Comparison of ENCODE assay signal across 10 cellular contexts in the genomic region with DNA sequence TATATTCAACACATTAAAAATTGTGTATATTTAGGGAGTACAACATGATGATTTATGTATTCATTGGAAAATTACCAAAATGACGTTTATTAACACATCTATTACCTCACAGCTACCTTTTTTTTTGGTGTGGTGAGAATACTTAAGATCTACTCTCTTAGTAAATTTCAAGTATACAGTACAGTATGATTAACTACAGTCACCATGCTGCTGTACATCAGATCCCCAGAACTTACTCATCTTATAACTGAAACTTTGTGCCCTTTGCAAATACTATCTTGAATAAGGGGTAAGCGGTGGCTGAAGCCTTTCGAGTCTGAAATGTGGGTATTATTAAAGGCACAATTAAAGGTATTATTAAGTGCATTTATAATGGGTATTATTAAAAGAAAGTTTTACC. TPM values are rescaled to one million over a fixed set of nuclear protein-coding genes. Genes with fewer than 3 reads are reported as not detected.
A peak's percentile ranks its signal among the peaks of the same experiment; 100 is the strongest.
DNase-seq lines count a peak whose midpoint lies in the region; ATAC-seq, FAIRE-seq and TF ChIP-seq lines count a peak whose summit lies in the region.
"Had no signal": no experiment of that assay in that cellular context is flagged by ENCODE, and none has a peak within 500 bp of the region (broad histone marks: within the 10 kb centered on the region; RNA-seq: fewer than 3 reads in every experiment).

No MANE protein-coding gene starts in this region.

- H3K9me3 Mint-ChIP-seq in activated naive CD4-positive, alpha-beta T cell treated with anti-CD3 and anti-CD28 coated beads, Interleukin-2, amount 10 ng/mL, durations not matched to agents 7 days and 5 days: no peaks in the 10 kb centered on the region
- H3K9me3 Mint-ChIP-seq in activated naive CD8-positive, alpha-beta T cell treated with anti-CD3 and anti-CD28 coated beads, Interleukin-2, amount 50 U/mL, for 24 hours: no peaks in the 10 kb centered on the region

- no peak overlapping the region for H3K27ac Mint-ChIP-seq in activated naive CD4-positive, alpha-beta T cell treated with anti-CD3 and anti-CD28 coated beads, Interleukin-2, amount 10 ng/mL, durations not matched to agents 7 days and 5 days
- H3K27ac Mint-ChIP-seq in activated naive CD8-positive, alpha-beta T cell treated with anti-CD3 and anti-CD28 coated beads, Interleukin-2, amount 50 U/mL, for 24 hours: peak overlapping the region; percentile 52

- no peak for DNase-seq in activated naive CD4-positive, alpha-beta T cell treated with anti-CD3 and anti-CD28 coated beads, Interleukin-2, amount 10 ng/mL, durations not matched to agents 7 days and 5 days
- no peak for DNase-seq in activated naive CD4-positive, alpha-beta T cell (lab: John Stamatoyannopoulos, UW)
- no peak for DNase-seq in activated naive CD8-positive, alpha-beta T cell treated with anti-CD3 and anti-CD28 coated beads, Interleukin-2, amount 50 U/mL, for 24 hours
- no peak for DNase-seq in keratinocyte (ENCODE audit: low read depth, low spot score)
- no peak for DNase-seq in transverse colon
- DNase-seq in SIG-M5 treated with dmso at 0.1 percent for 504 hours (lab: John Stamatoyannopoulos, UW; ENCODE audit: unreplicated experiment): no peak
- no peak for DNase-seq in HCEC 1CT
- DNase-seq: DND-41, NCI-H345 had no signal

- WGBS in transverse colon (ENCODE audit: low coverage in 1 of 2), 2 donors: 25 to 34% methylated on average over 2 to 3 of the region's 3 CpGs

- no peak for TF ChIP-seq EP300 in transverse colon (IDR thresholded peaks at IDR 0.05; ENCODE audit: low read depth)

- in situ Hi-C loops in transverse colon (cut with MboI; ENCODE audit: low pct_ligation_motif_present in 1 of 4, low pct_unique_long_range_greater_than_20kb in 1 of 4, low sequenced_read_pairs in 3 of 4): no loop called here

- no peaks in the 10 kb centered on the region for H3K79me2 ChIP-seq in keratinocyte (ENCODE audit: control insufficient read depth, insufficient read depth, low read length)

- dilution Hi-C loops in keratinocyte (cut with MboI; ENCODE audit: extremely low pct_ligation_motif_present, low sequenced_read_pairs): no loop called here

- no peak for FAIRE-seq in keratinocyte (lab: Jason Lieb, UNC)

- no peaks in the 10 kb centered on the region for H4K20me1 ChIP-seq in keratinocyte (ENCODE audit: control insufficient read depth, extremely low read depth, insufficient read depth, low read length)

- no peak overlapping the region for H2AFZ ChIP-seq in keratinocyte (ENCODE audit: control insufficient read depth, low read length)

- H3K27me3 Mint-ChIP-seq in activated naive CD4-positive, alpha-beta T cell treated with anti-CD3 and anti-CD28 coated beads, Interleukin-2, amount 10 ng/mL, durations not matched to agents 7 days and 5 days: peaks cover 16% of the 10 kb centered on the region
- H3K27me3 Mint-ChIP-seq in activated naive CD8-positive, alpha-beta T cell treated with anti-CD3 and anti-CD28 coated beads, Interleukin-2, amount 50 U/mL, for 24 hours: peaks cover 14% of the 10 kb centered on the region

- intact Hi-C loops in transverse colon (cut with DNase I; ENCODE audit: low total_unique reads): no loop called here

- H3K9me1 ChIP-seq in keratinocyte (ENCODE audit: control insufficient read depth, extremely low read depth, insufficient read depth, low read length): no peaks in the 10 kb centered on the region

- H3K36me3 ChIP-seq in keratinocyte (ENCODE audit: control insufficient read depth in 2 of 2, extremely low read depth in 1 of 2, insufficient read depth in 2 of 2, low read length in 2 of 2): no peaks in the 10 kb centered on the region
- H3K36me3 ChIP-seq in transverse colon: no peaks in the 10 kb centered on the region

- no peak for TF ChIP-seq CTCF in keratinocyte (optimal IDR thresholded peaks at IDR 0.05 in 1 of 3, IDR thresholded peaks at IDR 0.05 in 1 of 3, conservative IDR thresholded peaks at IDR 0.05 in 1 of 3; ENCODE audit: extremely low read depth in 1 of 3, insufficient read depth in 2 of 3, low read length in 3 of 3)
- TF ChIP-seq CTCF in transverse colon (IDR thresholded peaks at IDR 0.05): no peak

- H3K4me1 ChIP-seq in keratinocyte (ENCODE audit: control insufficient read depth, extremely low read depth, insufficient read depth, low read length): no peaks in the 10 kb centered on the region
- no peaks in the 10 kb centered on the region for H3K4me1 ChIP-seq in transverse colon

- H3K9ac ChIP-seq in keratinocyte (ENCODE audit: control insufficient read depth, extremely low read depth, insufficient read depth, low read length): peak overlapping the region; percentile 69

- peaks cover 6% of the 10 kb centered on the region for H3K4me1 Mint-ChIP-seq in activated naive CD4-positive, alpha-beta T cell treated with anti-CD3 and anti-CD28 coated beads, Interleukin-2, amount 10 ng/mL, durations not matched to agents 7 days and 5 days
- peaks cover 17% of the 10 kb centered on the region for H3K4me1 Mint-ChIP-seq in activated naive CD8-positive, alpha-beta T cell treated with anti-CD3 and anti-CD28 coated beads, Interleukin-2, amount 50 U/mL, for 24 hours

- H3K9me3 ChIP-seq in keratinocyte (ENCODE audit: control insufficient read depth, low read depth, low read length): no peaks in the 10 kb centered on the region
- H3K9me3 ChIP-seq in transverse colon: no peaks in the 10 kb centered on the region

- H3K4me2 ChIP-seq in keratinocyte (ENCODE audit: control insufficient read depth, extremely low read depth, insufficient read depth, low read depth, low read length): peak overlapping the region; percentile 56

- CTCF ChIA-PET in activated naive CD4-positive, alpha-beta T cell treated with anti-CD3 and anti-CD28 coated beads, Interleukin-2, amount 10 ng/mL, durations not matched to agents 7 days and 5 days (lab: Charles Lee): no interaction called here

- peak overlapping the region; percentile 65 for H3K4me3 Mint-ChIP-seq in activated naive CD4-positive, alpha-beta T cell treated with anti-CD3 and anti-CD28 coated beads, Interleukin-2, amount 10 ng/mL, durations not matched to agents 7 days and 5 days
- peak overlapping the region; percentile 76 for H3K4me3 Mint-ChIP-seq in activated naive CD8-positive, alpha-beta T cell treated with anti-CD3 and anti-CD28 coated beads, Interleukin-2, amount 50 U/mL, for 24 hours

- H3K4me3 ChIP-seq in keratinocyte (ENCODE audit: control insufficient read depth in 2 of 3, extremely low read depth in 1 of 3, insufficient read depth in 2 of 3, low read depth in 1 of 3, low read length in 3 of 3) (peak overlapping the region; percentile 44 to 75 (median 59)), transverse colon (peak overlapping the region in 3 of 4 donors; percentile 42 to 58 (median 44))

- no peaks in the 10 kb centered on the region for H3K27me3 ChIP-seq in keratinocyte (ENCODE audit: control insufficient read depth, extremely low read depth, insufficient read depth, low read length)
- no peaks in the 10 kb centered on the region for H3K27me3 ChIP-seq in transverse colon

- no peaks in the 10 kb centered on the region for H3K36me3 Mint-ChIP-seq in activated naive CD4-positive, alpha-beta T cell treated with anti-CD3 and anti-CD28 coated beads, Interleukin-2, amount 10 ng/mL, durations not matched to agents 7 days and 5 days
- peaks cover 2% of the 10 kb centered on the region for H3K36me3 Mint-ChIP-seq in activated naive CD8-positive, alpha-beta T cell treated with anti-CD3 and anti-CD28 coated beads, Interleukin-2, amount 50 U/mL, for 24 hours (ENCODE audit: low read depth)

- H3K27ac ChIP-seq in keratinocyte (ENCODE audit: control insufficient read depth, insufficient read depth, low read length) (no peak overlapping the region), transverse colon (peak overlapping the region; percentile 76 to 84 (median 81))

- no peak for TF ChIP-seq POLR2A in transverse colon (IDR thresholded peaks at IDR 0.05)

- ATAC-seq in activated naive CD8-positive, alpha-beta T cell treated with anti-CD3 and anti-CD28 coated beads, Interleukin-2, amount 50 U/mL, for 24 hours: peak; percentile 60
- no peak for ATAC-seq in GM18907 (IDR thresholded peaks at IDR 0.05; ENCODE audit: unreplicated experiment)

RNA-seq across cellular contexts. Expression of gene PHKA1, which starts 1.0 kb away (rescaled TPM):
- polyA plus RNA-seq in keratinocyte: 5.7 to 7.1 TPM (median 5.7 TPM) in 3 replicates
- 1.4 TPM for polyA plus RNA-seq in keratinocyte (2011; ENCODE audit: low read depth)
- 4.0 and 6.6 TPM in 2 replicates for polyA plus RNA-seq in keratinocyte (2011; cell fraction: cytosol; rRNA removed)
- polyA plus RNA-seq in keratinocyte (2011; cell fraction: nucleus; rRNA removed): 9.2 and 9.7 TPM in 2 replicates
- 2.0 and 5.1 TPM in 2 replicates for polyA plus RNA-seq in keratinocyte (2012; ENCODE audit: low replicate concordance)
- polyA minus RNA-seq in keratinocyte: 4.3 to 11.9 TPM (median 7.1 TPM) in 3 replicates
- 4.0 TPM for polyA minus RNA-seq in keratinocyte (2011; cell fraction: cytosol; rRNA and poly(A)+ RNA removed)
- polyA minus RNA-seq in keratinocyte (2011; cell fraction: nucleus; rRNA and poly(A)+ RNA removed): 4.6 and 8.6 TPM in 2 replicates
- 1 to 10 TPM; 1.8 to 4.6 (median 2.4) TPM for total RNA-seq in transverse colon
